In the genomic region with DNA sequence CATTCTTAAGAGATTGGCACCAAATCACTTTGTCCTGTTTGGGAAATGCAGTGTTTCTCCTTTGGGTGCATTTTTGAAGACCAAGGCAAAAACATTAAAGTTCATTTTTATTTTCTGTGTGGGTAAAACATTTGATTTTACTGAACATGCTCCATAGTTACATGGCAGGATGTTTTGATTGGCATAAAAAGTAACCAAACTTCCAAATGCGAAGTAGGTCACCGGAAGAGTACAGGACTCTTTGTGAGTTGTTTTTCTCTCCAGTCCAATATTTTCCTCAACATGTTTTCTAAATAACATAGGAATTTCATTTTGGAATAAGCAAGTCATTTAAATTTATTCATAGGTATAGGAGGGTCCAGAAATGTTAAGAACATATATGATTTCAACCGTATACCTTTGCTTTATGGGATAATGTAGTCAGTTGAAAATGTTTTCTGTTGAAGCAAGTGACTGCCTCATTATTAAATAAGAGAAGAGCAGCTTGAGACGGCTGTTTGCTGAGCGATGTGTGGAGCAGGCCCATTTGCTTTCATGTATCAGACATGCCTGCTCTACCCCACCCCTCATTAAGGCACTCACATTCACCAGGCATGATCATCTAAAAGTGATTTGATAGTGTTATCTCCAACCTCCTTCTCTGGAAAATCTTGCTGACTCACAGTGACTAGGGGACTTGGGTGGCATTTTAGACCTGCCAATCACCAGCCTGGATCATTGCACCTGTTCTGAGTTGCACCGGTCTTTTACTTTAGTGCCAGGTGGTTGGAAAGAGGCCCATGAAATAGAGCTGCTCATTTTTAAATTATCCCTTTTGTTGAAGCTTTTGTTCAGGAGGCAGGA, we compare ENCODE assay signal across 10 cellular contexts. TPM values are rescaled to one million over a fixed set of nuclear protein-coding genes. Genes with fewer than 3 reads are reported as not detected.
DNase-seq lines count a peak whose midpoint lies in the region; ATAC-seq and TF ChIP-seq lines count a peak whose summit lies in the region.
"Not testable (repeated sequence)": the region's sequence is repeated elsewhere in the genome, so short reads cannot be mapped to it uniquely, and the experiment has no call there.
"Had no signal": no experiment of that assay in that cellular context is flagged by ENCODE, and none has a peak within 500 bp of the region (broad histone marks: within the 10 kb centered on the region; RNA-seq: fewer than 3 reads in every experiment).

No MANE protein-coding gene starts in this region.

- not testable (repeated sequence) for TF ChIP-seq RAD21 in IMR-90 (IDR thresholded peaks at IDR 0.05; ENCODE audit: low read length)

- not testable (repeated sequence) for H3K56ac ChIP-seq in IMR-90 (ENCODE audit: extremely low read depth, insufficient read depth, low read length)

- TF ChIP-seq EP300 in suprapubic skin (IDR thresholded peaks at IDR 0.05) = not testable (repeated sequence)

- H2BK20ac ChIP-seq in IMR-90 (ENCODE audit: low read depth, low read length) = not testable (repeated sequence)

- no CpG with 5 or more reads among the region's 6 CpGs for WGBS in IMR-90 (ENCODE audit: extremely low coverage in 2 of 2, insufficient read length in 1 of 2), 2 experiments
- WGBS in esophagus squamous epithelium, 2 donors = 64 to 71% methylated on average over 6 of the region's 6 CpGs
- WGBS in suprapubic skin = 61% methylated on average over 6 of the region's 6 CpGs

- not testable (repeated sequence) for H3K9ac ChIP-seq in IMR-90 (ENCODE audit: low read depth, low read length)

- not testable (repeated sequence) for H3K9me1 ChIP-seq in IMR-90 (ENCODE audit: insufficient read depth, low read length)

- H3K18ac ChIP-seq in IMR-90 (ENCODE audit: low read depth, low read length) = not testable (repeated sequence)

- H3K4me3 ChIP-seq in IMR-90 (ENCODE audit: insufficient read depth, low read depth, low read length); ascending aorta; esophagus squamous epithelium; suprapubic skin: not testable (repeated sequence)

- H3K23ac ChIP-seq in IMR-90 (ENCODE audit: low read depth, low read length) = not testable (repeated sequence)

- in situ Hi-C loops in IMR-90 (cut with MboI; ENCODE audit: low sequenced_read_pairs) = not testable (repeated sequence)

- H2BK120ac ChIP-seq in IMR-90 (ENCODE audit: low read depth, low read length) = not testable (repeated sequence)

- H4K5ac ChIP-seq in IMR-90 (ENCODE audit: low read depth, low read length) = not testable (repeated sequence)

- not testable (repeated sequence) for H2BK5ac ChIP-seq in IMR-90 (ENCODE audit: low read depth, low read length, poor library complexity, severe bottlenecking)

- not testable (repeated sequence) for H3K27me3 ChIP-seq in IMR-90 (ENCODE audit: control insufficient read depth, insufficient read depth, low read length); ascending aorta; esophagus squamous epithelium; suprapubic skin

- H4K91ac ChIP-seq in IMR-90 (ENCODE audit: insufficient read depth, low read depth, low read length) = not testable (repeated sequence)

- not testable (repeated sequence) for H3K4ac ChIP-seq in IMR-90 (ENCODE audit: low read depth, low read length)

- not testable (repeated sequence) for H3K36me3 ChIP-seq in IMR-90 (ENCODE audit: control insufficient read depth, insufficient read depth, low read length); ascending aorta; esophagus squamous epithelium; suprapubic skin

- not testable (repeated sequence) for H4K8ac ChIP-seq in IMR-90 (ENCODE audit: low read depth in 2 of 2, low read length in 2 of 2)

- not testable (repeated sequence) for H3K4me2 ChIP-seq in IMR-90 (ENCODE audit: low read depth, low read length)

- not testable (repeated sequence) for TF ChIP-seq POLR2A in IMR-90 (IDR thresholded peaks at IDR 0.05; ENCODE audit: low read depth, low read length); esophagus squamous epithelium (IDR thresholded peaks at IDR 0.05); suprapubic skin (IDR thresholded peaks at IDR 0.05)

- not testable (repeated sequence) for H3K79me1 ChIP-seq in IMR-90 (ENCODE audit: low read depth in 1 of 2, low read length in 2 of 2)

- not testable (repeated sequence) for H2AK9ac ChIP-seq in IMR-90 (replicated peaks; ENCODE audit: low read depth, low read length, poor library complexity)

- not testable (repeated sequence) for ATAC-seq in IMR-90 (ENCODE audit: low read depth)

- H2AK5ac ChIP-seq in IMR-90 (ENCODE audit: low read depth, low read length) = not testable (repeated sequence)

- H3K14ac ChIP-seq in IMR-90 (replicated peaks; ENCODE audit: low read depth, low read length) = not testable (repeated sequence)

- not testable (repeated sequence) for H3K27ac ChIP-seq in IMR-90 (ENCODE audit: insufficient read depth, low read length)
- H3K27ac ChIP-seq in ascending aorta = peak overlapping the region; percentile 75 to 87
- peak overlapping the region in 3 of 4 donors; percentile 45 to 72 (median 69) for H3K27ac ChIP-seq in esophagus squamous epithelium
- peak overlapping the region; percentile 19 for H3K27ac ChIP-seq in suprapubic skin

- H4K20me1 ChIP-seq in IMR-90 (ENCODE audit: insufficient read depth, low read length) = not testable (repeated sequence)

- CTCF ChIA-PET in IMR-90 (lab: Yijun Ruan, JAX) = not testable (repeated sequence)

- dilution Hi-C loops in IMR-90 (cut with HindIII; ENCODE audit: low sequenced_read_pairs, unreplicated experiment) = not testable (repeated sequence)

- intact Hi-C loops in IMR-90 (cut with micrococcal nuclease) (loop anchor here (2.0 kb wide), 2 partner anchors 75 to 263 kb away; partner anchors contain the start of gene AKR1C3), ascending aorta (cut with DNase I) (loop anchor here (1.0 kb wide), 1 partner anchor 74 kb away; the partner anchor contains the start of gene AKR1C3)
- intact Hi-C loops in esophagus squamous epithelium (cut with DNase I) = not testable (repeated sequence)

- DNase-seq in IMR-90; ascending aorta (ENCODE audit: low spot score in 2 of 2); esophagus squamous epithelium (lab: John Stamatoyannopoulos, UW); suprapubic skin (ENCODE audit: low spot score in 2 of 2): not testable (repeated sequence)
- peak; percentile 42 for DNase-seq in NCI-H2081 treated with DMSO at 0.1 percent for 48 hours (lab: John Stamatoyannopoulos, UW)
- peak; percentile 77 for DNase-seq in NCI-H774 (lab: John Stamatoyannopoulos, UW)
- DNase-seq in lung microvascular endothelial cell (ENCODE audit: low read depth in 2 of 2) = peak; percentile 41 to 88

- not testable (repeated sequence) for H2AFZ ChIP-seq in IMR-90 (replicated peaks; ENCODE audit: low read length, poor library complexity)

- POLR2A ChIA-PET in IMR-90 (lab: Charles Lee; ENCODE audit: unreplicated experiment) = not testable (repeated sequence)

- H3K4me1 ChIP-seq in IMR-90 (ENCODE audit: control insufficient read depth, insufficient read depth, low read length) = not testable (repeated sequence)
- H3K4me1 ChIP-seq in ascending aorta (peaks cover 5 to 43% of the 10 kb centered on the region in 2 donors), esophagus squamous epithelium (peaks cover 6 to 34% (median 27%) of the 10 kb centered on the region in 3 donors), suprapubic skin (peaks cover 21% of the 10 kb centered on the region)

- not testable (repeated sequence) for H3K9me3 ChIP-seq in IMR-90 (ENCODE audit: control insufficient read depth, insufficient read depth, low read length); ascending aorta; esophagus squamous epithelium; suprapubic skin

- not testable (repeated sequence) for TF ChIP-seq CTCF in IMR-90 (conservative IDR thresholded peaks at IDR 0.05; ENCODE audit: low read depth, low read length); ascending aorta (IDR thresholded peaks at IDR 0.05); esophagus squamous epithelium (IDR thresholded peaks at IDR 0.05); suprapubic skin (IDR thresholded peaks at IDR 0.05)

- BruUV-seq in IMR-90 (replicated peaks; lab: Mats Ljungman, UMichigan) = not testable (repeated sequence)

- H2BK15ac ChIP-seq in IMR-90 (ENCODE audit: low read depth, low read length) = not testable (repeated sequence)

TF ChIP-seq in IMR-90, 13 proteins besides CTCF, POLR2A, EP300 and RAD21:
- peak; percentile 75 for TF ChIP-seq NFE2L2 (IDR thresholded peaks at IDR 0.05; ENCODE audit: low read depth, low read length)

RNA-seq across cellular contexts. Expression of gene AKR1C2, which starts 16.3 kb away (rescaled TPM):
- total RNA-seq in IMR-90 (2012; rRNA removed) (0.28 and 0.36 TPM in 2 replicates), ascending aorta (16.6 TPM), esophagus squamous epithelium (100 to 1,000 TPM; 133 to 686 (median 378) TPM), lung microvascular endothelial cell (11.1 and 15.3 TPM in 2 replicates), suprapubic skin (10 to 100 TPM in 3 of 4 donors, 1 to 10 TPM in 1; 7.2 to 29.7 (median 23.4) TPM)
- polyA plus RNA-seq in IMR-90 (2012; rRNA removed) = 0.99 and 1.0 TPM in 2 replicates
- 0.76 and 1.7 TPM in 2 replicates for polyA plus RNA-seq in IMR-90 (2012; cell fraction: cytosol; rRNA removed)
- 0.20 and 1.5 TPM in 2 replicates for polyA plus RNA-seq in IMR-90 (2012; cell fraction: nucleus; rRNA removed; ENCODE audit: low replicate concordance)
- total RNA-seq: activated B cell treated with CpG ODN at 0.5 μM for 24 hours; activated CD8-positive, alpha-beta T cell treated with anti-CD3 and anti-CD28 coated beads for 36 hours; T-helper 1 cell treated with Interleukin-12 subunit alpha and Interleukin-12 subunit beta and Interleukin-4 antibody, amounts not matched to agents 30 ng/mL and 1 ng/mL, for 36 hours had no signal

RNA-seq across cellular contexts. Expression of gene AKR1C1, which starts 56.8 kb away (rescaled TPM):
- total RNA-seq in IMR-90 (2012; rRNA removed) (3.6 and 5.0 TPM in 2 replicates), ascending aorta (18.4 TPM), esophagus squamous epithelium (100 to 1,000 TPM; 166 to 232 (median 195) TPM), lung microvascular endothelial cell (8.7 and 18.7 TPM in 2 replicates), suprapubic skin (10 to 100 TPM; 23.3 to 61.7 (median 32.6) TPM)
- 3.8 and 5.4 TPM in 2 replicates for polyA plus RNA-seq in IMR-90 (2012; rRNA removed)
- 2.3 and 3.5 TPM in 2 replicates for polyA plus RNA-seq in IMR-90 (2012; cell fraction: cytosol; rRNA removed)
- 2.6 and 11.5 TPM in 2 replicates for polyA plus RNA-seq in IMR-90 (2012; cell fraction: nucleus; rRNA removed; ENCODE audit: low replicate concordance)
- total RNA-seq: activated B cell treated with CpG ODN at 0.5 μM for 24 hours had no signal
